Comparison of ENCODE assay signal across 8 cellular contexts in genomic region chr16:84503751-84504395, GRCh38. TPM values are rescaled to one million over a fixed set of nuclear protein-coding genes. Genes with fewer than 3 reads are reported as not detected.
DNase-seq lines count a peak whose midpoint lies in the region; ATAC-seq, FAIRE-seq and TF ChIP-seq lines count a peak whose summit lies in the region.

No MANE protein-coding gene starts in this region.

- CTCF ChIA-PET in Calu3 (lab: Charles Lee): interaction anchor here (0.6 to 1.1 kb wide), 2 partner anchors 18 to 213 kb away, joined by 3 to 7 read pairs; no protein-coding TSS in a partner anchor

- H3K27me3 Mint-ChIP-seq in Calu3 (ENCODE audit: unreplicated experiment) (no peaks in the 10 kb centered on the region), memory B cell (no peaks in the 10 kb centered on the region)

- H3K27ac Mint-ChIP-seq in Calu3 (ENCODE audit: unreplicated experiment) (peak overlapping the region; percentile 70), memory B cell (peak overlapping the region; percentile 83)

- H3K4me3 ChIP-seq in HUES48 (ENCODE audit: low read depth, low read length) (peak overlapping the region; percentile 95), brain microvascular endothelial cell (ENCODE audit: low read depth, low read length) (peak overlapping the region; percentile 98)

- H3K9me3 ChIP-seq in HUES48 (ENCODE audit: control insufficient read depth, insufficient read depth, low read length): no peaks in the 10 kb centered on the region

- H3K4me3 Mint-ChIP-seq in Calu3 (ENCODE audit: low read depth, unreplicated experiment): peak overlapping the region; percentile 91
- H3K4me3 Mint-ChIP-seq in memory B cell: peak overlapping the region; percentile 90

- ATAC-seq in memory B cell (ENCODE audit: low read depth): no peak
- ATAC-seq in GM19463 (IDR thresholded peaks at IDR 0.05; ENCODE audit: unreplicated experiment): no peak

- H3K27ac ChIP-seq in HUES48 (ENCODE audit: low read depth, low read length) (no peak overlapping the region), brain microvascular endothelial cell (peak overlapping the region; percentile 58)

- intact Hi-C loops in Calu3 (cut with micrococcal nuclease; ENCODE audit: unreplicated experiment): no loop called here

- H3K27me3 ChIP-seq in HUES48 (ENCODE audit: control insufficient read depth, insufficient read depth, low read length): no peaks in the 10 kb centered on the region
- no peaks in the 10 kb centered on the region for H3K27me3 ChIP-seq in brain microvascular endothelial cell (replicated peaks)

- H3K36me3 Mint-ChIP-seq in Calu3 (ENCODE audit: insufficient read depth, unreplicated experiment) (peaks cover 34% of the 10 kb centered on the region), memory B cell (peaks cover 2% of the 10 kb centered on the region)

- H3K36me3 ChIP-seq in HUES48 (ENCODE audit: control insufficient read depth, insufficient read depth, low read length) (peaks cover 6% of the 10 kb centered on the region; the same call in 1 of the 2 replicates), brain microvascular endothelial cell (replicated peaks) (peaks cover 11% of the 10 kb centered on the region)

- in situ Hi-C loops in brain microvascular endothelial cell (cut with HindIII; ENCODE audit: low pct_ligation_motif_present, low sequenced_read_pairs): no loop called here

- H3K4me1 Mint-ChIP-seq in Calu3 (ENCODE audit: low read depth, unreplicated experiment) (peaks cover 62% of the 10 kb centered on the region), memory B cell (peaks cover 36% of the 10 kb centered on the region)

- no peak for FAIRE-seq in urothelium cell line (lab: Jason Lieb, UNC)

- no TSS peak for BruUV-seq in Calu3 (replicated peaks; lab: Mats Ljungman, UMichigan)

- H3K4me1 ChIP-seq in HUES48 (ENCODE audit: control insufficient read depth, insufficient read depth, low read length): peaks cover 9% of the 10 kb centered on the region; the same call in 1 of the 2 replicates

- no peaks in the 10 kb centered on the region for H3K9me3 Mint-ChIP-seq in Calu3 (ENCODE audit: low read depth, unreplicated experiment)
- H3K9me3 Mint-ChIP-seq in memory B cell: no peaks in the 10 kb centered on the region

- no peak overlapping the region for H3K9ac ChIP-seq in HUES48 (ENCODE audit: low read depth, low read length)

- DNase-seq in Calu3: no peak
- DNase-seq in brain microvascular endothelial cell: no peak
- no peak for DNase-seq in memory B cell (ENCODE audit: low spot score in 2 of 2)
- DNase-seq in urothelium cell line (ENCODE audit: low spot score): peak; percentile 21
- DNase-seq in C1 segment of cervical spinal cord (lab: John Stamatoyannopoulos, UW): no peak
- no peak for DNase-seq in NCI-H526 (lab: John Stamatoyannopoulos, UW)

- TF ChIP-seq CTCF in Calu3 (IDR thresholded peaks at IDR 0.05; ENCODE audit: unreplicated experiment) (no peak), brain microvascular endothelial cell (IDR thresholded peaks at IDR 0.05; ENCODE audit: low read depth, low read length, missing control alignments) (no peak)

RNA-seq across cellular contexts. Expression of gene MEAK7, which starts 0.6 kb away (rescaled TPM):
- 27.6 and 29.5 TPM in 2 replicates for total RNA-seq in Calu3 (2022)
